ENCODE assay signal across 33 cellular contexts in genomic region chr1:197362871-197363270, GRCh38.
"Had no signal": no experiment of that assay in that cellular context is flagged by ENCODE, and none has a peak within 500 bp of the region (broad histone marks: within the 10 kb centered on the region; RNA-seq: fewer than 3 reads in every experiment).

No MANE protein-coding gene starts in this region.

- H3K4me3 Mint-ChIP-seq: activated B cell treated with CpG ODN at 0.5 μM for 24 hours; activated CD8-positive, alpha-beta T cell treated with anti-CD3 and anti-CD28 coated beads for 36 hours; activated naive CD8-positive, alpha-beta T cell; activated T-cell treated with anti-CD3 and anti-CD28 coated beads, Interleukin-2, amount 50 U/mL, for 4 hours; activated T-helper 17 cell treated with anti-CD3 and anti-CD28 coated beads, Interleukin-2, amount 50 U/mL, for 72 hours; central memory CD8-positive, alpha-beta T cell; dendritic cell treated with granulocyte-macrophage colony-stimulating factor and Interleukin-4, amounts not matched to agents 40 ng/mL and 50 ng/mL, for 4 days; endodermal cell; T-helper 1 cell treated with Interleukin-12 subunit alpha and Interleukin-12 subunit beta and Interleukin-4 antibody, amounts not matched to agents 30 μg/mL and 1 μg/mL, for 36 hours; T-helper 2 cell treated with Interferon-gamma antibody and Interleukin-4, amounts not matched to agents 5 μg/mL and 100 μg/mL, for 36 hours had no signal

- DNase-seq: activated B cell treated with CpG ODN at 0.5 μM for 24 hours; activated CD4-positive, alpha-beta T cell treated with anti-CD3 and anti-CD28 coated beads for 48 hours; activated CD4-positive, alpha-beta T cell treated with anti-CD3 and anti-CD28 coated beads, Interleukin-2, amount 50 U/mL, for 1 hour; activated CD4-positive, alpha-beta T cell treated with anti-CD3 and anti-CD28 coated beads, Interleukin-2, amount 50 U/mL, for 48 hours; activated CD8-positive, alpha-beta memory T cell treated with anti-CD3 and anti-CD28 coated beads for 24 hours; activated CD8-positive, alpha-beta T cell treated with anti-CD3 and anti-CD28 coated beads for 36 hours; activated effector memory CD4-positive, alpha-beta T cell treated with Interleukin-2 at 50 U/mL for 16 hours; activated gamma-delta T cell treated with Interleukin-2 at 50 U/mL for 16 hours; activated naive CD4-positive, alpha-beta T cell treated with anti-CD3 and anti-CD28 coated beads, Interleukin-2, amount 50 U/mL, for 16 hours; activated naive CD4-positive, alpha-beta T cell treated with Interleukin-2 at 50 U/mL for 16 hours; activated T-cell treated with anti-CD3 and anti-CD28 coated beads, Interleukin-2, amount 50 U/mL, for 4 hours; amniotic stem cell; anterior cingulate cortex; brain microvascular endothelial cell; dorsolateral prefrontal cortex; effector memory CD4-positive, alpha-beta T cell; endodermal cell; foreskin fibroblast; heart right ventricle; T1000; WERI-Rb-1 had no signal

- H3K9me3 Mint-ChIP-seq: activated B cell treated with CpG ODN at 0.5 μM for 24 hours; activated CD8-positive, alpha-beta T cell treated with anti-CD3 and anti-CD28 coated beads for 36 hours; activated T-cell treated with anti-CD3 and anti-CD28 coated beads, Interleukin-2, amount 50 U/mL, for 4 hours; activated T-helper 17 cell treated with anti-CD3 and anti-CD28 coated beads, Interleukin-2, amount 50 U/mL, for 72 hours; central memory CD8-positive, alpha-beta T cell; dendritic cell treated with granulocyte-macrophage colony-stimulating factor and Interleukin-4, amounts not matched to agents 40 ng/mL and 50 ng/mL, for 4 days; endodermal cell; T-helper 1 cell treated with Interleukin-12 subunit alpha and Interleukin-12 subunit beta and Interleukin-4 antibody, amounts not matched to agents 30 μg/mL and 1 μg/mL, for 36 hours; T-helper 2 cell treated with Interferon-gamma antibody and Interleukin-4, amounts not matched to agents 5 μg/mL and 100 μg/mL, for 36 hours had no signal

- H3K4me1 ChIP-seq: gastroesophageal sphincter, heart right ventricle had no signal

- H3K9me3 ChIP-seq: gastroesophageal sphincter, heart right ventricle had no signal

- H3K36me3 Mint-ChIP-seq: activated naive CD8-positive, alpha-beta T cell had no signal

- H3K27ac ChIP-seq: brain microvascular endothelial cell, coronary artery, dorsolateral prefrontal cortex, gastroesophageal sphincter, heart right ventricle, WERI-Rb-1 had no signal

- H3K4me3 ChIP-seq: coronary artery, dorsolateral prefrontal cortex, gastroesophageal sphincter, heart right ventricle had no signal

- H3K27me3 Mint-ChIP-seq: activated B cell treated with CpG ODN at 0.5 μM for 24 hours; activated CD8-positive, alpha-beta T cell treated with anti-CD3 and anti-CD28 coated beads for 36 hours; activated naive CD8-positive, alpha-beta T cell; activated T-helper 17 cell treated with anti-CD3 and anti-CD28 coated beads, Interleukin-2, amount 50 U/mL, for 72 hours; central memory CD8-positive, alpha-beta T cell; dendritic cell treated with granulocyte-macrophage colony-stimulating factor and Interleukin-4, amounts not matched to agents 40 ng/mL and 50 ng/mL, for 4 days had no signal

- H3K36me3 ChIP-seq: brain microvascular endothelial cell, gastroesophageal sphincter, heart right ventricle, WERI-Rb-1 had no signal

- FAIRE-seq: astrocyte, bronchial epithelial cell had no signal

- H3K4me1 Mint-ChIP-seq: activated B cell treated with CpG ODN at 0.5 μM for 24 hours; activated T-helper 17 cell treated with anti-CD3 and anti-CD28 coated beads, Interleukin-2, amount 50 U/mL, for 72 hours; central memory CD8-positive, alpha-beta T cell had no signal

- ATAC-seq: activated CD4-positive, CD25-positive, alpha-beta regulatory T cell treated with anti-CD3 and anti-CD28 coated beads, Interleukin-2, amount 50 U/mL, for 24 hours; activated CD8-positive, alpha-beta T cell treated with anti-CD3 and anti-CD28 coated beads for 36 hours; activated T-cell treated with anti-CD3 and anti-CD28 coated beads, Interleukin-2, amount 50 U/mL, for 4 hours; activated T-helper 17 cell treated with anti-CD3 and anti-CD28 coated beads, Interleukin-2, amount 50 U/mL, for 72 hours; esophagus mucosa; gastroesophageal sphincter; heart right ventricle had no signal

- H3K27ac Mint-ChIP-seq: activated B cell treated with CpG ODN at 0.5 μM for 24 hours; activated CD8-positive, alpha-beta T cell treated with anti-CD3 and anti-CD28 coated beads for 36 hours; activated naive CD8-positive, alpha-beta T cell; activated T-helper 17 cell treated with anti-CD3 and anti-CD28 coated beads, Interleukin-2, amount 50 U/mL, for 72 hours; dendritic cell treated with granulocyte-macrophage colony-stimulating factor and Interleukin-4, amounts not matched to agents 40 ng/mL and 50 ng/mL, for 4 days; endodermal cell; T-helper 1 cell treated with Interleukin-12 subunit alpha and Interleukin-12 subunit beta and Interleukin-4 antibody, amounts not matched to agents 30 μg/mL and 1 μg/mL, for 36 hours; T-helper 2 cell treated with Interferon-gamma antibody and Interleukin-4, amounts not matched to agents 5 μg/mL and 100 μg/mL, for 36 hours had no signal

- H3K27me3 ChIP-seq: brain microvascular endothelial cell, dorsolateral prefrontal cortex, gastroesophageal sphincter, heart right ventricle had no signal
